In the genomic region with DNA sequence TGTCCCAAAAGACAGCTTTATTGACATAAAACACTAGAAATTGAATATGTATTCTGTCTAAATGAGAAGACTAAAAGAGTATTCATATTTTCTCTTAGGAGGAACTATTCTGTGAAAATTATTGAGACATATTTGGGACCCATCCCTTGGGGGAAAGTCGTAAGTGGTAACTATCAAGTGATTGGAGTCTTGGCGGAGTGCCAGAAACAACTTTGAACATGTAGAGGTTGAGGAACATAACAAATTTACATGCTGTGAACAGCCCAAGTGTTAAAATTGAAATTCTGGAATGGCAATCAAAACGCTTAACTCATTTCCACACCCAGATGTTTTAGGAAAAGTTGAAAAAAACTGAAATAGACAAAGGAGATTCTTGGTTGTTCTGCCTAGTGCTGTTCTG, we compare ENCODE assay signal across 26 cellular contexts.
A peak's percentile ranks its signal among the peaks of the same experiment; 100 is the strongest.
DNase-seq lines count a peak whose midpoint lies in the region; ATAC-seq and TF ChIP-seq lines count a peak whose summit lies in the region.
"Had no signal": no experiment of that assay in that cellular context is flagged by ENCODE, and none has a peak within 500 bp of the region (broad histone marks: within the 10 kb centered on the region; RNA-seq: fewer than 3 reads in every experiment).

No MANE protein-coding gene starts in this region.

- WGBS in SK-N-SH (ENCODE audit: low lambda C conversion rate): 28% methylated on average over 3 of the region's 3 CpGs

- intact Hi-C loops in PC-3 (cut with micrococcal nuclease): no loop called here

- no peak overlapping the region for H3K27ac ChIP-seq in PC-3 (ENCODE audit: low read length)
- no peak overlapping the region for H3K27ac ChIP-seq in SK-N-SH (ENCODE audit: low read depth in 2 of 2, low read length in 1 of 2)
- H3K27ac ChIP-seq: KMS-11, RWPE1, SK-N-MC, skin epidermis, uterus had no signal

- ATAC-seq in PC-3 (no peak), GM21576 (IDR thresholded peaks at IDR 0.05; ENCODE audit: unreplicated experiment) (no peak), GM19467 (IDR thresholded peaks at IDR 0.05; ENCODE audit: unreplicated experiment) (no peak)
- ATAC-seq: activated naive CD8-positive, alpha-beta T cell treated with anti-CD3 and anti-CD28 coated beads, Interleukin-2, amount 50 U/mL, for 24 hours; esophagus mucosa; left ventricle myocardium superior had no signal

- H3K27me3 ChIP-seq in PC-3 (ENCODE audit: low read length): no peaks in the 10 kb centered on the region
- no peaks in the 10 kb centered on the region for H3K27me3 ChIP-seq in SK-N-SH (ENCODE audit: insufficient read depth)
- H3K27me3 ChIP-seq: uterus had no signal

- TF ChIP-seq CTCF in NB4 (IDR thresholded peaks at IDR 0.05; ENCODE audit: low read depth, low read length) (no peak), PC-3 (conservative IDR thresholded peaks at IDR 0.05; ENCODE audit: low read depth, low read length) (no peak), SK-N-SH (IDR thresholded peaks at IDR 0.05) (no peak)

- H3K9ac ChIP-seq in PC-3 (ENCODE audit: low read length): no peak overlapping the region
- H3K9ac ChIP-seq in SK-N-SH: no peak overlapping the region
- H3K9ac ChIP-seq: KMS-11 had no signal

- H3K4me2 ChIP-seq in PC-3 (ENCODE audit: low read length) (no peak overlapping the region), SK-N-SH (no peak overlapping the region)
- H3K4me2 ChIP-seq: KMS-11 had no signal

- H2AFZ ChIP-seq in PC-3 (ENCODE audit: low read length) (no peak overlapping the region), SK-N-SH (ENCODE audit: low read depth) (no peak overlapping the region)

- POLR2A ChIA-PET in PC-3 (lab: Charles Lee; ENCODE audit: unreplicated experiment) (no interaction called here), SK-N-SH (lab: Yijun Ruan, JAX) (no interaction called here)

- TF ChIP-seq EP300 in SK-N-SH (IDR thresholded peaks at IDR 0.05; ENCODE audit: borderline replicate concordance in 1 of 2, low read depth in 1 of 2, low read length in 1 of 2): no peak

- H3K4me1 ChIP-seq in PC-3 (ENCODE audit: insufficient read depth, low read length) (no peaks in the 10 kb centered on the region), SK-N-SH (ENCODE audit: control insufficient read depth in 1 of 2, insufficient read depth in 2 of 2, low read depth in 1 of 2, low read length in 1 of 2) (no peaks in the 10 kb centered on the region)
- H3K4me1 ChIP-seq: uterus had no signal

- H4K20me1 ChIP-seq in PC-3 (ENCODE audit: low read length) (no peaks in the 10 kb centered on the region), SK-N-SH (ENCODE audit: insufficient read depth) (no peaks in the 10 kb centered on the region)

- no peaks in the 10 kb centered on the region for H3F3A ChIP-seq in PC-3 (ENCODE audit: low read length, unreplicated experiment)
- H3F3A ChIP-seq in SK-N-SH (replicated peaks; ENCODE audit: insufficient read depth): no peaks in the 10 kb centered on the region

- H3K9me2 ChIP-seq in PC-3 (replicated peaks; ENCODE audit: low read length): no peaks in the 10 kb centered on the region
- H3K9me2 ChIP-seq in SK-N-SH: no peaks in the 10 kb centered on the region

- H3K4me3 ChIP-seq in NB4 (ENCODE audit: low read depth, low read length): no peak overlapping the region
- no peak overlapping the region for H3K4me3 ChIP-seq in PC-3 (ENCODE audit: low read length)
- H3K4me3 ChIP-seq in SK-N-SH (ENCODE audit: low read depth in 2 of 2, low read length in 1 of 2): no peak overlapping the region
- H3K4me3 ChIP-seq: SK-N-MC, skin epidermis, uterus had no signal

- no peak for TF ChIP-seq RAD21 in SK-N-SH (IDR thresholded peaks at IDR 0.05; ENCODE audit: low read length)

- peak; percentile 6 for DNase-seq in NCI-H2196 (lab: John Stamatoyannopoulos, UW; ENCODE audit: unreplicated experiment)
- no peak for DNase-seq in NCI-H2196 treated with DMSO at 0.1 percent for 48 hours (lab: John Stamatoyannopoulos, UW; ENCODE audit: unreplicated experiment)
- peak; percentile 2 for DNase-seq in NB4 (ENCODE audit: low read depth)
- DNase-seq in PC-3: peak; percentile 4
- peak; percentile 8 for DNase-seq in inferior parietal cortex (ENCODE audit: extremely low spot score)
- DNase-seq in SK-N-SH: no peak
- DNase-seq: 8988T; activated CD4-positive, CD25-positive, alpha-beta regulatory T cell; activated gamma-delta T cell treated with Interleukin-2 at 50 U/mL for 16 hours; activated naive CD8-positive, alpha-beta T cell treated with anti-CD3 and anti-CD28 coated beads, Interleukin-2, amount 50 U/mL, for 24 hours; activated T-cell treated with anti-CD3 and anti-CD28 coated beads, Interleukin-2, amount 50 U/mL, for 48 hours; endodermal cell; GOT3; left ventricle myocardium superior; naive B cell; NCI-H146; NCI-H526 treated with DMSO at 0.1 percent for 48 hours; stimulated activated naive CD4-positive, alpha-beta T cell treated with Interleukin-2 at 50 U/mL for 16 hours; uterus had no signal

- H3K9me3 ChIP-seq in PC-3 (ENCODE audit: low read length) (no peaks in the 10 kb centered on the region), SK-N-SH (no peaks in the 10 kb centered on the region)
- H3K9me3 ChIP-seq: uterus had no signal

- CTCF ChIA-PET in PC-3 (lab: Charles Lee) (no interaction called here), SK-N-SH (lab: Yijun Ruan, JAX) (no interaction called here)

- H3K79me2 ChIP-seq in PC-3 (ENCODE audit: low read length): no peaks in the 10 kb centered on the region
- H3K79me2 ChIP-seq in SK-N-SH (ENCODE audit: insufficient read depth): no peaks in the 10 kb centered on the region

- TF ChIP-seq POLR2A in NB4 (IDR thresholded peaks at IDR 0.05; ENCODE audit: extremely low read depth, insufficient read length): no peak

- H3K36me3 ChIP-seq in PC-3 (ENCODE audit: low read depth, low read length) (no peaks in the 10 kb centered on the region), SK-N-SH (replicated peaks in 1 of 2; ENCODE audit: control insufficient read depth in 1 of 2, insufficient read depth in 2 of 2, low read length in 1 of 2) (no peaks in the 10 kb centered on the region)
- H3K36me3 ChIP-seq: uterus had no signal

- BruUV-seq in PC-3 (replicated peaks; lab: Mats Ljungman, UMichigan): no TSS peak

TF ChIP-seq in SK-N-SH, 30 proteins besides CTCF, POLR2A, EP300 and RAD21:
- TF ChIP-seq RFX5 (IDR thresholded peaks at IDR 0.05; ENCODE audit: low read length): no peak
- TF ChIP-seq, protein P1, sequence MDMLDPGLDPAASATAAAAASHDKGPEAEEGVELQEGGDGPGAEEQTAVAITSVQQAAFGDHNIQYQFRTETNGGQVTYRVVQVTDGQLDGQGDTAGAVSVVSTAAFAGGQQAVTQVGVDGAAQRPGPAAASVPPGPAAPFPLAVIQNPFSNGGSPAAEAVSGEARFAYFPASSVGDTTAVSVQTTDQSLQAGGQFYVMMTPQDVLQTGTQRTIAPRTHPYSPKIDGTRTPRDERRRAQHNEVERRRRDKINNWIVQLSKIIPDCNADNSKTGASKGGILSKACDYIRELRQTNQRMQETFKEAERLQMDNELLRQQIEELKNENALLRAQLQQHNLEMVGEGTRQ (IDR thresholded peaks at IDR 0.05; ENCODE audit: borderline replicate concordance, low read depth, low read length): no peak

Comparison
In these comparisons a context has a peak if more than half of its experiments do, and no peak if none do; other contexts are left out.
1. DNase-seq: peak in NCI-H2196 (single experiment), NB4 (single experiment), PC-3 (single experiment) and inferior parietal cortex (single experiment); none in NCI-H2196 treated with DMSO at 0.1 percent for 48 hours (single experiment) and SK-N-SH (single experiment).